Comparison of ENCODE assay signal across 19 cellular contexts in the genomic region with DNA sequence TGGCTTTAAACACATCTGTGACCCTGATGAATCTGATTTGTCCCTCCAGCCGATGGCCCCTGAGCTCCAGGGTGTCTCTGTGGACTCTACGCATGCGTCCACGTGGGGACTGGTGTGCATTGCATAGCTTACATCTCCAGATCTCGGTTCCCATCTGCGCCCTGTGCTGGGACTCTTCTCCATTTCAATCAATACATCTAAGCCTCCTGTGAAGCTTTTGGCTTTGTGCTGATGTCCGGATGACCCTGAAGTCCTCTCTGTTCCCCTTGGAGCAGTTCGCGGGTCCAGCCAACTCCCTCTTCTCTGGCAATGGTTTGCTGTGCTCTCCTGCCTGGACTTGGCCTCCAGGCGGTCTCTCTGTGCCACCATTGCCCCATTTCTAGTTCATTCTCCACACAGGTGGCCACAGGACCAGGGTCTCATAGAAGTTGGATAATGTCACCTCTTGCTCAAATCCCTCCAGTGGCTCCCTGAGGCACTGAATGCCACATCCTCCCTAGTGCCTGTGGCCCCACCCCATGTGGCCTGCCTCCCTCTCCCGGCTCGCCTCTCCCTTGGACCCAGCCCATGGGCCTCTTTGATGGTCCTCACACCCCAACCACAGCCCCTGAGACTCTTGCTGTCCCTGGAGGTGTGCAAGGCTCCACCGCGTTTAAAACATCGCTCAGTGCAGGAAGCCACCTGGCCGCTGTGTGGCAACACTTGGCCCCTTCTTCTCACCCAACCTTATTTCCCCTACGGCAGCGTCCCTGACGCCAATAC.
"Had no signal": no experiment of that assay in that cellular context is flagged by ENCODE, and none has a peak within 500 bp of the region (broad histone marks: within the 10 kb centered on the region; RNA-seq: fewer than 3 reads in every experiment).

No MANE protein-coding gene starts in this region.

- H3K27ac Mint-ChIP-seq: activated T-cell treated with anti-CD3 and anti-CD28 coated beads, Interleukin-2, amount 50 U/mL, for 24 hours; naive B cell; T-helper 1 cell treated with Interleukin-12 subunit alpha and Interleukin-12 subunit beta and Interleukin-4 antibody, amounts not matched to agents 30 μg/mL and 1 μg/mL, for 36 hours had no signal

- ATAC-seq: esophagus mucosa, gastroesophageal sphincter, heart left ventricle had no signal

- H3K9me3 Mint-ChIP-seq: activated T-cell treated with anti-CD3 and anti-CD28 coated beads, Interleukin-2, amount 50 U/mL, for 24 hours; central memory CD8-positive, alpha-beta T cell; T-helper 1 cell treated with Interleukin-12 subunit alpha and Interleukin-12 subunit beta and Interleukin-4 antibody, amounts not matched to agents 30 μg/mL and 1 μg/mL, for 36 hours had no signal

- H3K4me1 Mint-ChIP-seq: central memory CD8-positive, alpha-beta T cell; naive B cell had no signal

- DNase-seq: activated CD4-positive, alpha-beta T cell treated with anti-CD3 and anti-CD28 coated beads for 1 hour; activated CD4-positive, alpha-beta T cell treated with anti-CD3 and anti-CD28 coated beads, Interleukin-2, amount 50 U/mL, for 48 hours; activated naive CD4-positive, alpha-beta T cell treated with anti-CD3 and anti-CD28 coated beads, Interleukin-2, amount 50 U/mL, for 16 hours; activated T-cell treated with anti-CD3 and anti-CD28 coated beads, Interleukin-2, amount 50 U/mL, for 24 hours; brain microvascular endothelial cell; cortex of kidney; effector CD4-positive, alpha-beta T cell; left ventricle myocardium inferior; mammary epithelial cell; naive B cell; stimulated activated naive CD4-positive, alpha-beta T cell treated with Interleukin-2 at 50 U/mL for 16 hours had no signal

- H3K9me3 ChIP-seq: gastroesophageal sphincter, heart left ventricle, left ventricle myocardium inferior, mucosa of descending colon, tibial nerve had no signal

- H3K36me3 Mint-ChIP-seq: naive B cell had no signal

- H2AFZ ChIP-seq: parathyroid adenoma had no signal

- H3K4me1 ChIP-seq: gastroesophageal sphincter, heart left ventricle, left ventricle myocardium inferior, parathyroid adenoma, tibial nerve had no signal

- H3K9ac ChIP-seq: parathyroid adenoma had no signal

- H3K4me3 ChIP-seq: gastroesophageal sphincter, heart left ventricle, left ventricle myocardium inferior, mucosa of descending colon, tibial nerve had no signal

- H3K4me3 Mint-ChIP-seq: activated T-cell treated with anti-CD3 and anti-CD28 coated beads, Interleukin-2, amount 50 U/mL, for 24 hours; central memory CD8-positive, alpha-beta T cell; naive B cell; T-helper 1 cell treated with Interleukin-12 subunit alpha and Interleukin-12 subunit beta and Interleukin-4 antibody, amounts not matched to agents 30 μg/mL and 1 μg/mL, for 36 hours had no signal

- H3K79me2 ChIP-seq: parathyroid adenoma had no signal

- H3K27me3 ChIP-seq: brain microvascular endothelial cell, gastroesophageal sphincter, heart left ventricle, tibial nerve had no signal

- H3K36me3 ChIP-seq: brain microvascular endothelial cell, gastroesophageal sphincter, heart left ventricle, left ventricle myocardium inferior, tibial nerve had no signal

- H3K27ac ChIP-seq: brain microvascular endothelial cell, gastroesophageal sphincter, heart left ventricle, left ventricle myocardium inferior, parathyroid adenoma, tibial nerve had no signal
